Comparison of ENCODE assay signal across 15 cellular contexts in genomic region chr4:177444911-177445736, GRCh38. TPM values are rescaled to one million over a fixed set of nuclear protein-coding genes. Genes with fewer than 3 reads are reported as not detected.
A peak's percentile ranks its signal among the peaks of the same experiment; 100 is the strongest.
DNase-seq lines count a peak whose midpoint lies in the region; ATAC-seq and TF ChIP-seq lines count a peak whose summit lies in the region.
"Had no signal": no experiment of that assay in that cellular context is flagged by ENCODE, and none has a peak within 500 bp of the region (broad histone marks: within the 10 kb centered on the region; RNA-seq: fewer than 3 reads in every experiment).

No MANE protein-coding gene starts in this region.

- H3K9me3 ChIP-seq in hepatocyte (ENCODE audit: low read depth), result no peaks in the 10 kb centered on the region

- peak; percentile 5 for DNase-seq in NCI-H748 (lab: John Stamatoyannopoulos, UW; ENCODE audit: unreplicated experiment)
- DNase-seq in NCI-H748 treated with DMSO at 0.1 percent for 48 hours (lab: John Stamatoyannopoulos, UW), result no peak
- peak; percentile 37 for DNase-seq in OCI-M1 (lab: John Stamatoyannopoulos, UW)
- DNase-seq in hepatocyte (ENCODE audit: low spot score), result no peak
- DNase-seq: 8988T; activated CD8-positive, alpha-beta T cell treated with anti-CD3 and anti-CD28 coated beads, Interleukin-2, amount 10 ng/mL, durations not matched to agents 7 days and 5 days; NCI-H1092 treated with DMSO at 0.1 percent for 48 hours; NCI-H524 treated with DMSO at 0.1 percent for 48 hours; RPMI8226 had no signal

- no peaks in the 10 kb centered on the region for H3K36me3 ChIP-seq in hepatocyte (replicated peaks; ENCODE audit: insufficient read depth, low read depth)
- H3K36me3 ChIP-seq: cardiac muscle cell had no signal

- H3K27me3 Mint-ChIP-seq in stimulated activated memory B cell treated with anti-CD40 and anti-IgM and Interleukin-4, amounts not matched to agents 10 μg/mL and 1 μg/mL and 100 μg/mL, for 72 hours, result no peaks in the 10 kb centered on the region

- H3K4me3 Mint-ChIP-seq in stimulated activated memory B cell treated with anti-CD40 and anti-IgM and Interleukin-4, amounts not matched to agents 10 μg/mL and 1 μg/mL and 100 μg/mL, for 72 hours, result peak overlapping the region; percentile 55
- H3K4me3 Mint-ChIP-seq: activated CD8-positive, alpha-beta T cell treated with anti-CD3 and anti-CD28 coated beads, Interleukin-2, amount 10 ng/mL, durations not matched to agents 7 days and 5 days had no signal

- no peaks in the 10 kb centered on the region for H3K9me2 ChIP-seq in hepatocyte (replicated peaks; ENCODE audit: insufficient read depth)

- H2AFZ ChIP-seq in hepatocyte, result no peak overlapping the region

- peak overlapping the region; percentile 35 for H3K4me2 ChIP-seq in hepatocyte

- H3K4me1 Mint-ChIP-seq in stimulated activated memory B cell treated with anti-CD40 and anti-IgM and Interleukin-4, amounts not matched to agents 10 μg/mL and 1 μg/mL and 100 μg/mL, for 72 hours, result peaks cover 13% of the 10 kb centered on the region

- H3K27ac Mint-ChIP-seq in stimulated activated memory B cell treated with anti-CD40 and anti-IgM and Interleukin-4, amounts not matched to agents 10 μg/mL and 1 μg/mL and 100 μg/mL, for 72 hours, result no peak overlapping the region
- H3K27ac Mint-ChIP-seq: activated CD8-positive, alpha-beta T cell treated with anti-CD3 and anti-CD28 coated beads, Interleukin-2, amount 10 ng/mL, durations not matched to agents 7 days and 5 days had no signal

- H3K27ac ChIP-seq in hepatocyte, result no peak overlapping the region
- H3K27ac ChIP-seq: cardiac muscle cell had no signal

- no peaks in the 10 kb centered on the region for H3K27me3 ChIP-seq in hepatocyte
- H3K27me3 ChIP-seq: cardiac muscle cell had no signal

- H3K79me2 ChIP-seq in hepatocyte, result no peaks in the 10 kb centered on the region

- no peak overlapping the region for H3K4me3 ChIP-seq in hepatocyte
- H3K4me3 ChIP-seq: cardiac muscle cell had no signal

- no peak for ATAC-seq in stimulated activated memory B cell treated with anti-CD40 and anti-IgM and Interleukin-4, amounts not matched to agents 10 μg/mL and 1 μg/mL and 100 μg/mL, for 72 hours
- no peak for ATAC-seq in HG02763 (IDR thresholded peaks at IDR 0.05; ENCODE audit: unreplicated experiment)
- no peak for ATAC-seq in HG02678 (IDR thresholded peaks at IDR 0.05; ENCODE audit: unreplicated experiment)
- ATAC-seq in HG03025 (IDR thresholded peaks at IDR 0.05; ENCODE audit: low FRiP score, unreplicated experiment), result no peak
- ATAC-seq: activated CD8-positive, alpha-beta T cell treated with anti-CD3 and anti-CD28 coated beads, Interleukin-2, amount 10 ng/mL, durations not matched to agents 7 days and 5 days; left lobe of liver had no signal

- no peaks in the 10 kb centered on the region for H3K9me3 Mint-ChIP-seq in stimulated activated memory B cell treated with anti-CD40 and anti-IgM and Interleukin-4, amounts not matched to agents 10 μg/mL and 1 μg/mL and 100 μg/mL, for 72 hours

- WGBS in hepatocyte (ENCODE audit: low lambda C conversion rate, missing lambda C conversion rate), result 78% methylated on average over 26 of the region's 26 CpGs

- H3K36me3 Mint-ChIP-seq in stimulated activated memory B cell treated with anti-CD40 and anti-IgM and Interleukin-4, amounts not matched to agents 10 μg/mL and 1 μg/mL and 100 μg/mL, for 72 hours, result no peaks in the 10 kb centered on the region

- H3K4me1 ChIP-seq in hepatocyte (ENCODE audit: insufficient read depth), result peaks cover 10% of the 10 kb centered on the region

- TF ChIP-seq CTCF in hepatocyte (IDR thresholded peaks at IDR 0.05; ENCODE audit: poor library complexity), result no peak

- H4K20me1 ChIP-seq in hepatocyte (ENCODE audit: insufficient read depth, poor library complexity, severe bottlenecking), result no peaks in the 10 kb centered on the region

RNA-seq across cellular contexts. Expression of gene AGA, which starts 2.9 kb away (rescaled TPM):
- total RNA-seq in hepatocyte, result 24.8 and 43.8 TPM in 2 replicates
- polyA plus RNA-seq in hepatocyte, result 17.7 and 29.5 TPM in 2 replicates

Comparison
In these comparisons a context has a peak if more than half of its experiments do, and no peak if none do; other contexts are left out.
1. DNase-seq: peak in NCI-H748 (single experiment) and OCI-M1 (single experiment); none in NCI-H748 treated with DMSO at 0.1 percent for 48 hours (single experiment) and hepatocyte (single experiment).